In genomic region chr2:178069551-178069950, GRCh38 we compare ENCODE assay signal across 2 cellular contexts.
TF ChIP-seq lines count a peak whose summit lies in the region.

No MANE protein-coding gene starts in this region.

TF ChIP-seq in K562, 482 proteins besides CTCF, POLR2A, EP300 and RAD21:
- 0 out of 2 replicates have a peak, but pooled peaks have one; percentile 11 for TF ChIP-seq GABPA (tag; conservative IDR thresholded peaks at IDR 0.05; ENCODE audit: low read depth)
- 0 out of 2 replicates have a peak, but pooled peaks have one; percentile 58 for TF ChIP-seq DEAF1 (CRISPR knock-in tag; IDR thresholded peaks at IDR 0.05)
- no peak for TF ChIP-seq LEF1 (IDR thresholded peaks at IDR 0.05)
- no peak for TF ChIP-seq TOE1 (IDR thresholded peaks at IDR 0.05; ENCODE audit: borderline replicate concordance)
- TF ChIP-seq TOE1 (CRISPR knock-in tag; IDR thresholded peaks at IDR 0.05; ENCODE audit: borderline replicate concordance, low read depth): no peak

TF ChIP-seq in neural cell, 6 proteins besides CTCF, POLR2A, EP300 and RAD21:
- TF ChIP-seq MXI1 (conservative IDR thresholded peaks at IDR 0.05; ENCODE audit: poor library complexity, severe bottlenecking): no peak
- no peak for TF ChIP-seq TAF1 (IDR thresholded peaks at IDR 0.05; ENCODE audit: low read depth)
- TF ChIP-seq SMC3 (conservative IDR thresholded peaks at IDR 0.05; ENCODE audit: poor library complexity): peak; percentile 42
- TF ChIP-seq EZH2 (IDR thresholded peaks at IDR 0.05; ENCODE audit: borderline replicate concordance, insufficient read depth, low read length, poor library complexity, severe bottlenecking): no peak
- TF ChIP-seq, protein P1, sequence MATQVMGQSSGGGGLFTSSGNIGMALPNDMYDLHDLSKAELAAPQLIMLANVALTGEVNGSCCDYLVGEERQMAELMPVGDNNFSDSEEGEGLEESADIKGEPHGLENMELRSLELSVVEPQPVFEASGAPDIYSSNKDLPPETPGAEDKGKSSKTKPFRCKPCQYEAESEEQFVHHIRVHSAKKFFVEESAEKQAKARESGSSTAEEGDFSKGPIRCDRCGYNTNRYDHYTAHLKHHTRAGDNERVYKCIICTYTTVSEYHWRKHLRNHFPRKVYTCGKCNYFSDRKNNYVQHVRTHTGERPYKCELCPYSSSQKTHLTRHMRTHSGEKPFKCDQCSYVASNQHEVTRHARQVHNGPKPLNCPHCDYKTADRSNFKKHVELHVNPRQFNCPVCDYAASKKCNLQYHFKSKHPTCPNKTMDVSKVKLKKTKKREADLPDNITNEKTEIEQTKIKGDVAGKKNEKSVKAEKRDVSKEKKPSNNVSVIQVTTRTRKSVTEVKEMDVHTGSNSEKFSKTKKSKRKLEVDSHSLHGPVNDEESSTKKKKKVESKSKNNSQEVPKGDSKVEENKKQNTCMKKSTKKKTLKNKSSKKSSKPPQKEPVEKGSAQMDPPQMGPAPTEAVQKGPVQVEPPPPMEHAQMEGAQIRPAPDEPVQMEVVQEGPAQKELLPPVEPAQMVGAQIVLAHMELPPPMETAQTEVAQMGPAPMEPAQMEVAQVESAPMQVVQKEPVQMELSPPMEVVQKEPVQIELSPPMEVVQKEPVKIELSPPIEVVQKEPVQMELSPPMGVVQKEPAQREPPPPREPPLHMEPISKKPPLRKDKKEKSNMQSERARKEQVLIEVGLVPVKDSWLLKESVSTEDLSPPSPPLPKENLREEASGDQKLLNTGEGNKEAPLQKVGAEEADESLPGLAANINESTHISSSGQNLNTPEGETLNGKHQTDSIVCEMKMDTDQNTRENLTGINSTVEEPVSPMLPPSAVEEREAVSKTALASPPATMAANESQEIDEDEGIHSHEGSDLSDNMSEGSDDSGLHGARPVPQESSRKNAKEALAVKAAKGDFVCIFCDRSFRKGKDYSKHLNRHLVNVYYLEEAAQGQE (IDR thresholded peaks at IDR 0.05; ENCODE audit: borderline replicate concordance): no peak
- TF ChIP-seq POLR2AphosphoS5 (IDR thresholded peaks at IDR 0.05): no peak
TF ChIP-seq in neural cell: peak in this region for 1.
